8 cellular contexts compared by ENCODE assay signal in the genomic region with DNA sequence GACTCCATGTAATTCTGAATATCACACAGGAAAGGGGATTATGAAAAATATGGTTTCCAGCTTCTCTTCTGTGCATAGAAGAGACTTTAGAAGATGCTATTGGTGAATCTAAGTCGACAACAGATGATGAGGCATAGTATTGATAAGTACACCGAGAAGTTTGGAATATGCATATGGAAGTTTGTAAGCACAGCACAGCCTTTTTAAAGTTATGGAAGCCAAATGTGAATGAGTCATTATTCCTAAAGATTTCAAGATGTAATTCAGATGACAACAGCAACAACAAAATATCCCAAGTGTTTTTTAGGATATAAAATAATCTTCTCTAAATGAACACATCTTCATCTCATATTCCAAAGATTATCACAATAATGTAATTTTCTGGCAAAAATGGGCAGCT.
"Had no signal": no experiment of that assay in that cellular context is flagged by ENCODE, and none has a peak within 500 bp of the region (broad histone marks: within the 10 kb centered on the region; RNA-seq: fewer than 3 reads in every experiment).

No MANE protein-coding gene starts in this region.

- ATAC-seq: GM23338, HepG2, K562 had no signal

- H3K4me3 ChIP-seq: GM23338, K562 had no signal

- H3K27ac ChIP-seq: HL-60 had no signal

- DNase-seq: H9, HCEC 1CT, HFFc6, KG1 had no signal

- H3K4me2 ChIP-seq: GM23338 had no signal
